ENCODE assay signal across 15 cellular contexts in the genomic region with DNA sequence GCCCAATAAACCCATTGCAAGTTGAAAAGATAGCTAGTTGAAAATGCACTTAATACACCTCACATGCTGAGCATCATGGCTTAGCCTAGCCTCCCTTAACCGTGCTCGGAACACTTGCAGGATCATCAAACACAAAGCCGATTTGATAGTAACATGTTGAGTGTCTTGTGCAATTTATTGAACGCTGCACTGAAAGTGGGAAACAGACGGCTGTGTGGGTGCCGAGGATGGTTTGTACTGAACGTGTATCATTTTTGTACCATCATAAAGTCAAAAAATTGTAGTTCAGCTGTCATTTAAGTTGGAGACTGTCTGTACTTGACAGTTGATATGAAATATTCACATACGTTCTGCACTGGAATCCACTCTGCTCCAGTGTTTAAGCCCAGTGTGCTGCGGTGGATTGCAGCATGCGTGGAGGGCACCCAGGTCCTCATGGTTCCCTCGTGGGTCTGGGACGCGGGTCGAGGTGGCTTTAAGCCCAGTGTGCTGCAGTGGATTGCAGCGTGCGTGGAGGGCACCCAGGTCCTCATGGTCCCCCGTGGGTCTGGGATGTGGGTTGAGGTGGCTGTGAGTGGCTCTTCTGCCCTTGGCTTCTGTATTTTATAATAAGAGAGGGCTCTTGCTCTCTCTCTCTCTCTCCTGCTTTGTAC.
DNase-seq lines count a peak whose midpoint lies in the region; ATAC-seq and TF ChIP-seq lines count a peak whose summit lies in the region.
"Had no signal": no experiment of that assay in that cellular context is flagged by ENCODE, and none has a peak within 500 bp of the region (broad histone marks: within the 10 kb centered on the region; RNA-seq: fewer than 3 reads in every experiment).

No MANE protein-coding gene starts in this region.

- H2AFZ ChIP-seq in OCI-LY7 (ENCODE audit: low read length) (no peak overlapping the region), osteoblast (ENCODE audit: low read length) (no peak overlapping the region)
- H2AFZ ChIP-seq: neural progenitor cell had no signal

- H3K36me3 Mint-ChIP-seq in osteocyte (ENCODE audit: unreplicated experiment) = no peaks in the 10 kb centered on the region
- H3K36me3 Mint-ChIP-seq: neural progenitor cell had no signal

- ATAC-seq in GM21526 (IDR thresholded peaks at IDR 0.05; ENCODE audit: low FRiP score, unreplicated experiment) = no peak
- ATAC-seq: gastroesophageal sphincter had no signal

- H3K9me3 ChIP-seq in OCI-LY7 (ENCODE audit: low read length) = no peaks in the 10 kb centered on the region
- H3K9me3 ChIP-seq in osteoblast (ENCODE audit: low read depth, low read length) = no peaks in the 10 kb centered on the region
- H3K9me3 ChIP-seq: gastroesophageal sphincter had no signal

- POLR2A ChIA-PET in GM10248 (lab: Yijun Ruan, JAX) (no interaction called here), OCI-LY7 (lab: Charles Lee) (no interaction called here)

- no peak overlapping the region for H3K4me3 Mint-ChIP-seq in osteocyte (ENCODE audit: unreplicated experiment)
- H3K4me3 Mint-ChIP-seq: activated CD4-positive, alpha-beta T cell treated with anti-CD3 and anti-CD28 coated beads, Interleukin-2, amount 10 ng/mL, durations not matched to agents 24 days and 14 days; activated T-cell treated with anti-CD3 and anti-CD28 coated beads, Interleukin-2, amount 50 U/mL, for 72 hours; neural progenitor cell had no signal

- H3K4me1 Mint-ChIP-seq in osteocyte (ENCODE audit: unreplicated experiment) = no peaks in the 10 kb centered on the region
- H3K4me1 Mint-ChIP-seq: activated CD4-positive, alpha-beta T cell treated with anti-CD3 and anti-CD28 coated beads, Interleukin-2, amount 10 ng/mL, durations not matched to agents 24 days and 14 days had no signal

- intact Hi-C loops in OCI-LY7 (cut with micrococcal nuclease; ENCODE audit: unreplicated experiment) = no loop called here

- BruUV-seq in OCI-LY7 (replicated peaks; lab: Mats Ljungman, UMichigan) = no TSS peak

- H3K27ac Mint-ChIP-seq in osteocyte (ENCODE audit: unreplicated experiment) = no peak overlapping the region
- H3K27ac Mint-ChIP-seq: activated CD4-positive, alpha-beta T cell treated with anti-CD3 and anti-CD28 coated beads, Interleukin-2, amount 10 ng/mL, durations not matched to agents 24 days and 14 days; activated T-cell treated with anti-CD3 and anti-CD28 coated beads, Interleukin-2, amount 50 U/mL, for 72 hours; neural progenitor cell had no signal

- H3K4me2 ChIP-seq in OCI-LY7 (ENCODE audit: low read length) = no peak overlapping the region
- no peak overlapping the region for H3K4me2 ChIP-seq in osteoblast (ENCODE audit: insufficient read depth, low read length)
- H3K4me2 ChIP-seq: neural progenitor cell had no signal

- DNase-seq in GM10248 (ENCODE audit: extremely low spot score) = peak; percentile 47
- peak; percentile 18 for DNase-seq in OCI-LY7 (ENCODE audit: low spot score)
- peak; percentile 3 for DNase-seq in fibroblast of villous mesenchyme (ENCODE audit: low read depth)
- DNase-seq in osteoblast (ENCODE audit: insufficient read length, low spot score, missing footprints) = peak; percentile 92
- no peak for DNase-seq in osteocyte (ENCODE audit: extremely low spot score, unreplicated experiment)
- no peak for DNase-seq in stimulated activated CD4-positive, alpha-beta T cell treated with anti-CD3 and anti-CD28 coated beads, Interleukin-4, amount 100 ng/mL, for 24 hours
- DNase-seq: activated CD4-positive, alpha-beta T cell treated with anti-CD3 and anti-CD28 coated beads, Interleukin-2, amount 10 ng/mL, durations not matched to agents 24 days and 14 days; COR-L47; effector CD4-positive, alpha-beta T cell; NCI-H2029; OCI-M1 had no signal

- H3K9me3 Mint-ChIP-seq in osteocyte (ENCODE audit: unreplicated experiment) = no peaks in the 10 kb centered on the region
- H3K9me3 Mint-ChIP-seq: activated CD4-positive, alpha-beta T cell treated with anti-CD3 and anti-CD28 coated beads, Interleukin-2, amount 10 ng/mL, durations not matched to agents 24 days and 14 days; neural progenitor cell had no signal

- H3K36me3 ChIP-seq in OCI-LY7 (ENCODE audit: insufficient read depth, low read length) (no peaks in the 10 kb centered on the region), osteoblast (ENCODE audit: insufficient read depth, low read length) (no peaks in the 10 kb centered on the region)
- H3K36me3 ChIP-seq: gastroesophageal sphincter, neural progenitor cell had no signal

- H4K20me1 ChIP-seq in OCI-LY7 (ENCODE audit: insufficient read depth, low read length) (no peaks in the 10 kb centered on the region), osteoblast (ENCODE audit: insufficient read depth, low read length) (no peaks in the 10 kb centered on the region)

- no peaks in the 10 kb centered on the region for H3K9me2 ChIP-seq in OCI-LY7 (ENCODE audit: insufficient read depth, low read length)

- no peaks in the 10 kb centered on the region for H3K27me3 Mint-ChIP-seq in osteocyte (ENCODE audit: unreplicated experiment)
- H3K27me3 Mint-ChIP-seq: activated CD4-positive, alpha-beta T cell treated with anti-CD3 and anti-CD28 coated beads, Interleukin-2, amount 10 ng/mL, durations not matched to agents 24 days and 14 days had no signal

- H3K27ac ChIP-seq in OCI-LY7 (ENCODE audit: low read depth, low read length, poor library complexity, severe bottlenecking) (no peak overlapping the region), osteoblast (ENCODE audit: low read depth, low read length) (no peak overlapping the region)
- H3K27ac ChIP-seq: gastroesophageal sphincter, neural progenitor cell had no signal

- TF ChIP-seq CTCF in GM10248 (IDR thresholded peaks at IDR 0.05; ENCODE audit: control extremely low read depth, extremely low read depth, low read depth, missing control alignments) (no peak), OCI-LY7 (conservative IDR thresholded peaks at IDR 0.05; ENCODE audit: low read length) (no peak), fibroblast of villous mesenchyme (IDR thresholded peaks at IDR 0.05; ENCODE audit: insufficient read depth, low read depth, low read length) (no peak), osteoblast (IDR thresholded peaks at IDR 0.05; ENCODE audit: extremely low read depth, low read depth, low read length) (no peak), osteocyte (IDR thresholded peaks at IDR 0.05) (no peak)

- H3K27me3 ChIP-seq in osteoblast (ENCODE audit: insufficient read depth, low read length) = no peaks in the 10 kb centered on the region

- no peak overlapping the region for H3K4me3 ChIP-seq in OCI-LY7 (ENCODE audit: low read depth, low read length, poor library complexity, severe bottlenecking)
- no peak overlapping the region for H3K4me3 ChIP-seq in fibroblast of villous mesenchyme (ENCODE audit: low read depth, low read length)
- no peak overlapping the region for H3K4me3 ChIP-seq in osteoblast (ENCODE audit: insufficient read depth, low read length)
- H3K4me3 ChIP-seq: gastroesophageal sphincter, neural progenitor cell had no signal

- H3K4me1 ChIP-seq in OCI-LY7 (ENCODE audit: insufficient read depth, low read length, poor library complexity, severe bottlenecking) (no peaks in the 10 kb centered on the region), osteoblast (ENCODE audit: insufficient read depth, low read length) (no peaks in the 10 kb centered on the region)
- H3K4me1 ChIP-seq: gastroesophageal sphincter had no signal

- CTCF ChIA-PET in GM10248 (lab: Yijun Ruan, JAX) (no interaction called here), OCI-LY7 (lab: Charles Lee; ENCODE audit: unreplicated experiment) (no interaction called here)

- H3K79me2 ChIP-seq in OCI-LY7 (ENCODE audit: insufficient read depth, low read depth, low read length) (no peaks in the 10 kb centered on the region), osteoblast (ENCODE audit: insufficient read depth, low read length) (no peaks in the 10 kb centered on the region)

Comparison
In these comparisons a context has a peak if more than half of its experiments do, and no peak if none do; other contexts are left out.
1. DNase-seq: peak in GM10248 (single experiment), OCI-LY7 (single experiment), fibroblast of villous mesenchyme (single experiment) and osteoblast (single experiment); none in osteocyte (single experiment) and stimulated activated CD4-positive, alpha-beta T cell treated with anti-CD3 and anti-CD28 coated beads, Interleukin-4, amount 100 ng/mL, for 24 hours (single experiment).